Comparison of ENCODE assay signal across 8 cellular contexts in the genomic region with DNA sequence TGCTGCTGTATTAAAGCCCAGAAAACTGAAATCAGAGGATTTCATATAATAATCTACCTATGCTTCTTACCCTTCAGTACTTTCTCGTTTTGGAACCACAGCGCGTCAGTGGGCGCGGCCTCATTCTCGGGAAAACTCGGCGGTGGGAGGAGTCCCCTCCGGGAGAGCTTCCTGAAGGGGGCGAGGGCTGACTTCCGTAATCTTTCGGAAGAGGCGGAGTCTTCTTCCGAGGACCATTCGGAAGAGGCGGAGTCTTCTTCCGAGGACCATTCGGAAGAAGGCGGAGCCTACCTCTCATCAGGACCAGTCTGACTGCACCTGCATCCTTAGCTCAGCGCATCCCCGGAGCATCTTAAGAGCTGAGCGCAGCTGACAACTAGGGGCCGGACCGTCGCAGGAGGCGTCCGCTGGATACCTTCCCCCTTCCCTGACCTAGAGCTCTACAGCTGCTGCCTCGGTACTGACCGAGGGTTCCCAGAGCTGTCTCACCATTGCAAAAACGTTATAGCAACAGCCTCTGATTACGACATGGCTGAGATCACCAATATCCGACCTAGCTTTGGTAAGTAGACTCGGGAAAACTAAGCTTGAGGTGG. TPM values are rescaled to one million over a fixed set of nuclear protein-coding genes. Genes with fewer than 3 reads are reported as not detected.
DNase-seq lines count a peak whose midpoint lies in the region; ATAC-seq and TF ChIP-seq lines count a peak whose summit lies in the region.

A gene with protein sequence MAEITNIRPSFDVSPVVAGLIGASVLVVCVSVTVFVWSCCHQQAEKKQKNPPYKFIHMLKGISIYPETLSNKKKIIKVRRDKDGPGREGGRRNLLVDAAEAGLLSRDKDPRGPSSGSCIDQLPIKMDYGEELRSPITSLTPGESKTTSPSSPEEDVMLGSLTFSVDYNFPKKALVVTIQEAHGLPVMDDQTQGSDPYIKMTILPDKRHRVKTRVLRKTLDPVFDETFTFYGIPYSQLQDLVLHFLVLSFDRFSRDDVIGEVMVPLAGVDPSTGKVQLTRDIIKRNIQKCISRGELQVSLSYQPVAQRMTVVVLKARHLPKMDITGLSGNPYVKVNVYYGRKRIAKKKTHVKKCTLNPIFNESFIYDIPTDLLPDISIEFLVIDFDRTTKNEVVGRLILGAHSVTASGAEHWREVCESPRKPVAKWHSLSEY (plus strand): TSS at position 334 of the 596 bp plus-strand sequence. CDS start 195 bp downstream, at position 529.

- H3K4me3 ChIP-seq in AG10803 (ENCODE audit: low read length) (peak within 1 kb of the TSS; percentile 72), spleen (peak within 1 kb of the TSS; percentile 36 to 68 (median 46))

- H3K9me3 ChIP-seq in spleen: no peaks in the 10 kb centered on the region

- H3K36me3 ChIP-seq in spleen: peaks cover 0 to 14% (median 9%) of the 10 kb centered on the region in 6 donors

- intact Hi-C loops in spleen (cut with DNase I; ENCODE audit: low total_unique reads): no loop called here

- peaks cover 0 to 10% (median 0%) of the 10 kb centered on the region in 7 donors for H3K27me3 ChIP-seq in spleen (replicated peaks in 1 of 7)

- peak; percentile 57 for TF ChIP-seq POLR2A in GM19193 (IDR thresholded peaks at IDR 0.05; ENCODE audit: extremely low read depth, insufficient read depth, insufficient read length)
- TF ChIP-seq POLR2A in spleen (IDR thresholded peaks at IDR 0.05): no peak

- ATAC-seq in HG03432 (IDR thresholded peaks at IDR 0.05; ENCODE audit: unreplicated experiment): peak; percentile 58

- peaks cover 15 to 55% (median 47%) of the 10 kb centered on the region in 6 donors for H3K4me1 ChIP-seq in spleen

- TF ChIP-seq CTCF in AG10803 (conservative IDR thresholded peaks at IDR 0.05; ENCODE audit: low read length) (no peak), spleen (IDR thresholded peaks at IDR 0.05 in 8 of 11, conservative IDR thresholded peaks at IDR 0.05 in 3 of 11) (peak in 5 of 11 experiments; percentile 13 to 57 (median 20))

- H3K27ac ChIP-seq in spleen: peak within 1 kb of the TSS; percentile 86 to 97 (median 92)

- DNase-seq in AG10803 (ENCODE audit: low read depth) (peak; percentile 94), NCI-H510A treated with DMSO at 0.1 percent for 48 hours (lab: John Stamatoyannopoulos, UW) (peak; percentile 96), cerebellar nuclear complex (lab: John Stamatoyannopoulos, UW) (peak; percentile 86 to 95), iris pigment epithelial cell (ENCODE audit: low read depth) (peak; percentile 97), spleen (peak; percentile 97)
- peak; percentile 86 for DNase-seq in activated CD4-positive, alpha-beta T cell treated with anti-CD3 and anti-CD28 coated beads for 1 hour

- 0 to 1% (median 0%) methylated on average over 20 to 33 of the region's 33 CpGs for WGBS in spleen, 5 donors

RNA-seq across cellular contexts. Expression of the gene that starts here (rescaled TPM):
- 10 to 100 TPM; 10.2 to 22.1 (median 13.7) TPM for total RNA-seq in spleen
- polyA plus RNA-seq in spleen: 1 to 10 TPM; 1.1 to 2.9 (median 1.8) TPM

Comparison
In these comparisons a context has a peak if more than half of its experiments do, and no peak if none do; other contexts are left out.
1. Peak in every context shown above with its lines: DNase-seq, ATAC-seq, H3K4me3 ChIP-seq and H3K27ac ChIP-seq.